Comparison of ENCODE assay signal across 15 cellular contexts in the genomic region with DNA sequence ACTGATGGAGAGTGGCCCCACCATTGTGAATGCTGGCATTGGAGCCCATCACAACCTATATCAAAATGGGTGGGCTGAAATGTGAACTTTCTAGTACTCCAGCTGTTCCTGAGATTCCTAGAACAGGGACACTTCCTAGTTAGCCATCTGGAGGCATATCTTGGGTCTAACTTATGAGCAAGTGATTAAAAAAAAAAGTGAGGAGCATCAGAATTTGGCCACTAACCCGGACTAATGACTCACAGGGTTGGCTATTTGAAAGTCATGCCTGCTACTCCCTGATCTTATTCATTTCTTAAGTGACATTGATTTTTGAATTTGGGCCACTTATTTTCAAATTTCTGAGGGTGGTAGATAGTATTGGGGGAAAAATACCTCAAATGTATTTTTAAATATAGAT.
"Had no signal": no experiment of that assay in that cellular context is flagged by ENCODE, and none has a peak within 500 bp of the region (broad histone marks: within the 10 kb centered on the region; RNA-seq: fewer than 3 reads in every experiment).

No MANE protein-coding gene starts in this region.

- H3K4me1 ChIP-seq: ascending aorta, foreskin keratinocyte, lower lobe of right lung, spleen, testis, upper lobe of left lung had no signal

- H3K4me3 ChIP-seq: ascending aorta, lower lobe of right lung, spleen, testis, upper lobe of left lung had no signal

- DNase-seq: activated CD4-positive, alpha-beta T cell treated with anti-CD3 and anti-CD28 coated beads, Interleukin-2, amount 50 U/mL, for 48 hours; activated CD4-positive, CD25-positive, alpha-beta regulatory T cell treated with anti-CD3 and anti-CD28 coated beads, Interleukin-2, amount 50 U/mL, for 72 hours; activated naive CD4-positive, alpha-beta T cell treated with anti-CD3 and anti-CD28 coated beads for 36 hours; activated T-cell treated with anti-CD3 and anti-CD28 coated beads, Interleukin-2, amount 50 U/mL, for 1 hour; dermis blood vessel endothelial cell; foreskin keratinocyte; head of caudate nucleus; lower lobe of right lung; spleen; stimulated activated naive CD8-positive, alpha-beta T cell treated with anti-CD3 and anti-CD28 coated beads, Interleukin-15, amount 100 ng/mL, for 72 hours; testis; upper lobe of left lung had no signal

- ATAC-seq: foreskin keratinocyte; lower lobe of right lung; sciatic nerve; stimulated activated naive CD8-positive, alpha-beta T cell treated with anti-CD3 and anti-CD28 coated beads, Interleukin-15, amount 100 ng/mL, for 72 hours had no signal

- H3K9me3 Mint-ChIP-seq: activated naive CD4-positive, alpha-beta T cell treated with anti-CD3 and anti-CD28 coated beads for 36 hours; stimulated activated naive CD8-positive, alpha-beta T cell treated with anti-CD3 and anti-CD28 coated beads, Interleukin-15, amount 100 ng/mL, for 72 hours had no signal

- H3K36me3 ChIP-seq: ascending aorta, lower lobe of right lung, spleen, upper lobe of left lung had no signal

- H3K27me3 ChIP-seq: ascending aorta, foreskin keratinocyte, spleen, testis, upper lobe of left lung had no signal

- H3K4me3 Mint-ChIP-seq: activated naive CD4-positive, alpha-beta T cell treated with anti-CD3 and anti-CD28 coated beads for 36 hours; stimulated activated naive CD8-positive, alpha-beta T cell treated with anti-CD3 and anti-CD28 coated beads, Interleukin-15, amount 100 ng/mL, for 72 hours had no signal

- H3K27ac ChIP-seq: ascending aorta, foreskin keratinocyte, lower lobe of right lung, spleen, testis, upper lobe of left lung had no signal

- H3K27ac Mint-ChIP-seq: activated naive CD4-positive, alpha-beta T cell treated with anti-CD3 and anti-CD28 coated beads for 36 hours; activated T-helper 2 cell treated with anti-CD3 and anti-CD28 coated beads, Interferon-gamma antibody, Interleukin-2, Interleukin-4, amounts not matched to agents 10 μg/mL and 5 μg/mL and 100 μg/mL, durations not matched to agents 14 hours and 24 hours and 36 hours; stimulated activated naive CD8-positive, alpha-beta T cell treated with anti-CD3 and anti-CD28 coated beads, Interleukin-15, amount 100 ng/mL, for 72 hours had no signal

- H3K9me3 ChIP-seq: lower lobe of right lung, spleen, testis, upper lobe of left lung had no signal
